Comparison of ENCODE assay signal across 1 cellular context in the genomic region with DNA sequence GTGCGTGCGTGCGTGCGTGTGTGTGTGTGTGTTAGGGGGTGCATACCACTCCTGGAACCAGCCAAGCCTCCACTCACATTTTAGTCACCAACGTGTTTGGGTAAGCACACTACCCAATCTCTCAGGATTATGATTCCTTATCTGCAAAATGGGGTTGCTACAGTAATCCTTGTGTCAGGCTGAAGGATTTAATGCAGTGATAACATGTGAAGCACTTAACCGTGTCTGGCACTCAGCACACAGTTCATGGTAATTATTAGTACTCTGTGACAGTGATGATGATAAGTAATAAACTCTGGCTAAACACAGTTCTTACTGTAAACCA.
A peak's percentile ranks its signal among the peaks of the same experiment; 100 is the strongest.
TF ChIP-seq lines count a peak whose summit lies in the region.

No MANE protein-coding gene starts in this region.

TF ChIP-seq in IMR-90, 13 proteins besides CTCF, POLR2A, EP300 and RAD21:
- TF ChIP-seq MAFK (IDR thresholded peaks at IDR 0.05; ENCODE audit: low read depth, low read length) = no peak
- 0 out of 2 replicates have a peak, but pooled peaks have one; percentile 17 for TF ChIP-seq BHLHE40 (IDR thresholded peaks at IDR 0.05; ENCODE audit: low read depth, low read length)
